In genomic region chr1:8889103-8889846, GRCh38 we compare ENCODE assay signal across 15 cellular contexts. TPM values are rescaled to one million over a fixed set of nuclear protein-coding genes. Genes with fewer than 3 reads are reported as not detected.
DNase-seq lines count a peak whose midpoint lies in the region; ATAC-seq, FAIRE-seq and TF ChIP-seq lines count a peak whose summit lies in the region.
"Had no signal": no experiment of that assay in that cellular context is flagged by ENCODE, and none has a peak within 500 bp of the region (broad histone marks: within the 10 kb centered on the region; RNA-seq: fewer than 3 reads in every experiment).

No MANE protein-coding gene starts in this region.

- no peak for TF ChIP-seq CTCF in HFFc6 (IDR thresholded peaks at IDR 0.05)
- TF ChIP-seq CTCF in astrocyte (IDR thresholded peaks at IDR 0.05; ENCODE audit: insufficient read depth, low read depth, low read length), result no peak
- TF ChIP-seq CTCF in left ventricle myocardium inferior (IDR thresholded peaks at IDR 0.05; ENCODE audit: borderline replicate concordance), result no peak
- TF ChIP-seq CTCF in nephron progenitor cell (IDR thresholded peaks at IDR 0.05), result no peak

- H3K79me1 ChIP-seq in mesendoderm (ENCODE audit: low read length), result no peaks in the 10 kb centered on the region

- H3K18ac ChIP-seq in mesendoderm (ENCODE audit: low read length), result no peak overlapping the region

- intact Hi-C loops in left ventricle myocardium inferior (cut with micrococcal nuclease), result no loop called here

- H3K36me3 ChIP-seq in astrocyte (ENCODE audit: insufficient read depth, low read length) (no peaks in the 10 kb centered on the region), left ventricle myocardium inferior (no peaks in the 10 kb centered on the region), stomach smooth muscle (ENCODE audit: control insufficient read depth in 2 of 2, insufficient read depth in 2 of 2, low read length in 2 of 2) (no peaks in the 10 kb centered on the region), mesendoderm (ENCODE audit: control insufficient read depth, insufficient read depth, low read length) (no peaks in the 10 kb centered on the region)
- H3K36me3 ChIP-seq: brain microvascular endothelial cell, MG63, stomach had no signal

- H3K9me3 ChIP-seq in astrocyte (ENCODE audit: insufficient read depth, low read depth, low read length) (no peaks in the 10 kb centered on the region), left ventricle myocardium inferior (replicated peaks) (no peaks in the 10 kb centered on the region), stomach smooth muscle (ENCODE audit: control insufficient read depth in 2 of 2, low read length in 2 of 2) (no peaks in the 10 kb centered on the region)
- H3K9me3 ChIP-seq: MG63, stomach had no signal

- no peak overlapping the region for H2AK5ac ChIP-seq in mesendoderm (ENCODE audit: low read length)

- H3K4me2 ChIP-seq in astrocyte (ENCODE audit: low read length) (peak overlapping the region; percentile 87), mesendoderm (ENCODE audit: low read length) (no peak overlapping the region)

- H4K8ac ChIP-seq in mesendoderm (ENCODE audit: low read depth, low read length), result no peak overlapping the region

- no peak overlapping the region for H2AFZ ChIP-seq in astrocyte (ENCODE audit: low read depth, low read length)

- H3K4me1 ChIP-seq in astrocyte (ENCODE audit: insufficient read depth, low read length) (peaks cover 10% of the 10 kb centered on the region), left ventricle myocardium inferior (peaks cover 16% of the 10 kb centered on the region), stomach smooth muscle (ENCODE audit: control insufficient read depth, insufficient read depth, low read length) (peaks cover 7% of the 10 kb centered on the region), mesendoderm (ENCODE audit: control insufficient read depth, low read depth, low read length) (peaks cover 4% of the 10 kb centered on the region)

- H2BK5ac ChIP-seq in mesendoderm (ENCODE audit: low read length), result no peak overlapping the region

- H2BK120ac ChIP-seq in mesendoderm (ENCODE audit: low read depth, low read length), result no peak overlapping the region

- H3K4me1 Mint-ChIP-seq in HFFc6 (ENCODE audit: low read depth) (peaks cover 31% of the 10 kb centered on the region), astrocyte (ENCODE audit: low read depth, unreplicated experiment) (peaks cover 6% of the 10 kb centered on the region), nephron progenitor cell (peaks cover 46% of the 10 kb centered on the region)

- H3K9me3 Mint-ChIP-seq in HFFc6 (no peaks in the 10 kb centered on the region), astrocyte (ENCODE audit: unreplicated experiment) (no peaks in the 10 kb centered on the region), nephron progenitor cell (no peaks in the 10 kb centered on the region)

- no peaks in the 10 kb centered on the region for H3K27me3 ChIP-seq in astrocyte (ENCODE audit: insufficient read depth, low read length)
- H3K27me3 ChIP-seq in left ventricle myocardium inferior (ENCODE audit: low read depth), result no peaks in the 10 kb centered on the region
- no peaks in the 10 kb centered on the region for H3K27me3 ChIP-seq in stomach smooth muscle (ENCODE audit: control insufficient read depth in 1 of 2, insufficient read depth in 2 of 2, low read length in 2 of 2)
- H3K27me3 ChIP-seq in mesendoderm (ENCODE audit: insufficient read depth, low read length, poor library complexity), result no peaks in the 10 kb centered on the region
- H3K27me3 ChIP-seq: brain microvascular endothelial cell, MG63, stomach had no signal

- H3K23ac ChIP-seq in mesendoderm (ENCODE audit: low read length), result no peak overlapping the region

- H3K4ac ChIP-seq in mesendoderm (ENCODE audit: low read depth, low read length), result no peak overlapping the region

- H3K4me3 Mint-ChIP-seq in HFFc6 (peak overlapping the region; percentile 89), astrocyte (ENCODE audit: unreplicated experiment) (no peak overlapping the region), nephron progenitor cell (no peak overlapping the region)

- H3K79me2 ChIP-seq in astrocyte (ENCODE audit: insufficient read depth, low read length) (no peaks in the 10 kb centered on the region), mesendoderm (ENCODE audit: control insufficient read depth, insufficient read depth, low read length) (no peaks in the 10 kb centered on the region)

- WGBS in mesendoderm (ENCODE audit: extremely low coverage, insufficient coverage, low lambda C conversion rate), result no CpG with 5 or more reads among the region's 11 CpGs

- H3K27ac ChIP-seq in astrocyte (ENCODE audit: low read depth, low read length), result no peak overlapping the region
- peak overlapping the region; percentile 82 for H3K27ac ChIP-seq in left ventricle myocardium inferior (replicated peaks)
- peak overlapping the region; percentile 64 for H3K27ac ChIP-seq in stomach smooth muscle (ENCODE audit: low read length)
- H3K27ac ChIP-seq in mesendoderm (ENCODE audit: low read depth, low read length), result no peak overlapping the region

- no peaks in the 10 kb centered on the region for H4K20me1 ChIP-seq in astrocyte (ENCODE audit: insufficient read depth, low read length)

- H3K27ac Mint-ChIP-seq in HFFc6 (peak overlapping the region; percentile 94), astrocyte (ENCODE audit: unreplicated experiment) (no peak overlapping the region), nephron progenitor cell (no peak overlapping the region)

- H4K5ac ChIP-seq in mesendoderm (ENCODE audit: low read length), result no peak overlapping the region

- no peak for DNase-seq in HFFc6
- DNase-seq in astrocyte (ENCODE audit: low read depth), result no peak
- no peak for DNase-seq in left ventricle myocardium inferior
- no peak for DNase-seq in occipital lobe (lab: John Stamatoyannopoulos, UW)
- DNase-seq in nephron progenitor cell, result no peak
- DNase-seq in mesendoderm, result no peak
- DNase-seq: NCI-H524 treated with DMSO at 0.1 percent for 48 hours, T-helper 1 cell had no signal

- H3K9ac ChIP-seq in astrocyte (ENCODE audit: low read length), result no peak overlapping the region
- H3K9ac ChIP-seq in stomach smooth muscle (ENCODE audit: low read length in 2 of 2), result no peak overlapping the region
- H3K9ac ChIP-seq in mesendoderm (ENCODE audit: low read length), result no peak overlapping the region

- no peak overlapping the region for H2BK15ac ChIP-seq in mesendoderm (replicated peaks; ENCODE audit: low read depth)

- no peak for ATAC-seq in GM18861 (IDR thresholded peaks at IDR 0.05; ENCODE audit: unreplicated experiment)

- no peak for FAIRE-seq in astrocyte (lab: Jason Lieb, UNC)
- FAIRE-seq: GM12891 had no signal

- H3K4me3 ChIP-seq in astrocyte (ENCODE audit: insufficient read depth, low read depth, low read length), result no peak overlapping the region
- H3K4me3 ChIP-seq in left ventricle myocardium inferior, result peak overlapping the region; percentile 26
- no peak overlapping the region for H3K4me3 ChIP-seq in stomach smooth muscle (ENCODE audit: low read length in 2 of 2)
- H3K4me3 ChIP-seq in mesendoderm (ENCODE audit: low read length), result no peak overlapping the region

- H3K36me3 Mint-ChIP-seq in HFFc6 (ENCODE audit: low read depth) (no peaks in the 10 kb centered on the region), astrocyte (ENCODE audit: low read depth, unreplicated experiment) (no peaks in the 10 kb centered on the region), nephron progenitor cell (ENCODE audit: low read depth) (no peaks in the 10 kb centered on the region)

- H3K56ac ChIP-seq in mesendoderm (ENCODE audit: low read length), result no peak overlapping the region

- H3K27me3 Mint-ChIP-seq in HFFc6 (ENCODE audit: insufficient read depth), result no peaks in the 10 kb centered on the region
- H3K27me3 Mint-ChIP-seq in astrocyte (ENCODE audit: low read depth, unreplicated experiment), result peaks cover 4% of the 10 kb centered on the region
- H3K27me3 Mint-ChIP-seq in nephron progenitor cell (ENCODE audit: low read depth, poor library complexity), result peaks cover 13% of the 10 kb centered on the region

RNA-seq across cellular contexts. Expression of gene ENO1, which starts 10.8 kb away (rescaled TPM):
- total RNA-seq in HFFc6 (2021; fragmentation: NEBNext Ultra II Directional; extraction: Animal tissue kit (Norgen Biotek cat#: 25700)), result 1,000 to 10,000 TPM; 1,376 to 1,744 (median 1,709) TPM
- total RNA-seq in astrocyte (1,663 and 1,692 TPM in 2 replicates), left ventricle myocardium inferior (124 TPM), occipital lobe (260 TPM)
- polyA plus RNA-seq in mesendoderm (2013, experiment 1 of 2), result 1,324 TPM
- 1,329 TPM for polyA plus RNA-seq in mesendoderm (2013, experiment 2 of 2)

RNA-seq across cellular contexts. Expression of gene CA6, which starts 56.4 kb away (rescaled TPM):
- not detected for total RNA-seq in HFFc6 (2021; fragmentation: NEBNext Ultra II Directional; extraction: Animal tissue kit (Norgen Biotek cat#: 25700))
- total RNA-seq in astrocyte (not detected in 2 replicates), left ventricle myocardium inferior (not detected), occipital lobe (not detected)
- not detected for polyA plus RNA-seq in mesendoderm (2013, experiment 1 of 2)
- polyA plus RNA-seq in mesendoderm (2013, experiment 2 of 2), result not detected
- total RNA-seq: myocyte, stomach had no signal
- polyA plus RNA-seq: stomach had no signal

Comparison
In these comparisons a context has a peak if more than half of its experiments do, and no peak if none do; other contexts are left out.
1. H3K27ac ChIP-seq: peak in left ventricle myocardium inferior (single experiment) and stomach smooth muscle (single experiment); none in astrocyte (single experiment) and mesendoderm (single experiment).